In genomic region chr10:129896231-129897150, GRCh38 we compare ENCODE assay signal across 16 cellular contexts.
DNase-seq lines count a peak whose midpoint lies in the region; ATAC-seq and TF ChIP-seq lines count a peak whose summit lies in the region.
"Had no signal": no experiment of that assay in that cellular context is flagged by ENCODE, and none has a peak within 500 bp of the region (broad histone marks: within the 10 kb centered on the region; RNA-seq: fewer than 3 reads in every experiment).

No MANE protein-coding gene starts in this region.

- H3K36me3 Mint-ChIP-seq in brain (no peaks in the 10 kb centered on the region), neural progenitor cell (no peaks in the 10 kb centered on the region), osteocyte (ENCODE audit: unreplicated experiment) (no peaks in the 10 kb centered on the region)

- no peak overlapping the region for H3K27ac ChIP-seq in iPS-18a (ENCODE audit: low read length)
- peak overlapping the region; percentile 27 for H3K27ac ChIP-seq in neural progenitor cell
- H3K27ac ChIP-seq: GM23248, HL-60 had no signal

- H3K9me3 ChIP-seq in iPS-18a (ENCODE audit: control insufficient read depth, low read depth, low read length): no peaks in the 10 kb centered on the region
- no peaks in the 10 kb centered on the region for H3K9me3 ChIP-seq in neural progenitor cell (ENCODE audit: low read depth)

- peak overlapping the region; percentile 76 for H3K4me2 ChIP-seq in neural progenitor cell

- H3K27me3 ChIP-seq in H7 (ENCODE audit: control insufficient read depth, insufficient read depth, low read length) (peaks cover 6% of the 10 kb centered on the region; the same call in 1 of the 2 replicates), iPS-18a (ENCODE audit: control insufficient read depth, insufficient read depth, low read length) (peaks cover 65% of the 10 kb centered on the region), neural progenitor cell (peaks cover 14% of the 10 kb centered on the region)

- H3K36me3 ChIP-seq in H7 (replicated peaks; ENCODE audit: control insufficient read depth, insufficient read depth, low read length) (no peaks in the 10 kb centered on the region), iPS-18a (ENCODE audit: control insufficient read depth, low read depth, low read length) (no peaks in the 10 kb centered on the region), neural progenitor cell (no peaks in the 10 kb centered on the region)

- H3K4me1 ChIP-seq in iPS-18a (ENCODE audit: control insufficient read depth, low read depth, low read length) (peaks cover 55% of the 10 kb centered on the region), neural progenitor cell (peaks cover 47% of the 10 kb centered on the region)

- peak overlapping the region; percentile 13 to 73 (median 60) for H3K4me3 Mint-ChIP-seq in brain
- no peak overlapping the region for H3K4me3 Mint-ChIP-seq in neural progenitor cell
- no peak overlapping the region for H3K4me3 Mint-ChIP-seq in osteocyte (ENCODE audit: unreplicated experiment)

- no peak for ATAC-seq in GM18511 (IDR thresholded peaks at IDR 0.05; ENCODE audit: unreplicated experiment)
- ATAC-seq: GM12878 had no signal

- DNase-seq in H7: peak; percentile 88
- peak; percentile 89 for DNase-seq in neural progenitor cell (ENCODE audit: low spot score)
- DNase-seq in osteocyte (ENCODE audit: extremely low spot score, unreplicated experiment): no peak
- no peak for DNase-seq in MV-4-11 (lab: John Stamatoyannopoulos, UW)
- no peak for DNase-seq in central memory CD4-positive, alpha-beta T cell
- DNase-seq: DMS53, GM23248, KG1, NCI-H1092 treated with DMSO at 0.1 percent for 48 hours, NCI-H187, NCI-H774 had no signal

- peak overlapping the region; percentile 21 for H3K9ac ChIP-seq in iPS-18a (ENCODE audit: low read length)
- H3K9ac ChIP-seq in neural progenitor cell: no peak overlapping the region
- H3K9ac ChIP-seq: GM23248 had no signal

- H3K9me3 Mint-ChIP-seq in brain: peaks cover 0 to 8% (median 0%) of the 10 kb centered on the region in 5 experiments
- no peaks in the 10 kb centered on the region for H3K9me3 Mint-ChIP-seq in neural progenitor cell
- H3K9me3 Mint-ChIP-seq in osteocyte (ENCODE audit: unreplicated experiment): no peaks in the 10 kb centered on the region

- H3K4me1 Mint-ChIP-seq in brain: peaks cover 99% of the 10 kb centered on the region
- peaks cover 53% of the 10 kb centered on the region for H3K4me1 Mint-ChIP-seq in neural progenitor cell
- no peaks in the 10 kb centered on the region for H3K4me1 Mint-ChIP-seq in osteocyte (ENCODE audit: unreplicated experiment)

- no peak overlapping the region for H2AFZ ChIP-seq in neural progenitor cell (replicated peaks)
- H2AFZ ChIP-seq: GM23248 had no signal

- H3K27me3 Mint-ChIP-seq in brain (peaks cover 3% of the 10 kb centered on the region), neural progenitor cell (ENCODE audit: insufficient read depth, low read depth) (peaks cover 9% of the 10 kb centered on the region), osteocyte (ENCODE audit: unreplicated experiment) (no peaks in the 10 kb centered on the region)

- H3K4me3 ChIP-seq in H7 (ENCODE audit: insufficient read depth, low read depth, low read length) (no peak overlapping the region), iPS-18a (ENCODE audit: low read length) (peak overlapping the region; percentile 6), neural progenitor cell (peak overlapping the region; percentile 26)
- H3K4me3 ChIP-seq: GM12878, GM23248 had no signal

- H3F3A ChIP-seq in neural progenitor cell (ENCODE audit: low read depth): peaks cover 23% of the 10 kb centered on the region

- peak overlapping the region; percentile 32 to 94 (median 89) for H3K27ac Mint-ChIP-seq in brain
- peak overlapping the region; percentile 87 for H3K27ac Mint-ChIP-seq in neural progenitor cell
- no peak overlapping the region for H3K27ac Mint-ChIP-seq in osteocyte (ENCODE audit: unreplicated experiment)

- peaks cover 7% of the 10 kb centered on the region for H4K20me1 ChIP-seq in neural progenitor cell (ENCODE audit: low read depth)

- TF ChIP-seq CTCF in brain (conservative IDR thresholded peaks at IDR 0.05) (no peak), neural progenitor cell (IDR thresholded peaks at IDR 0.05) (no peak), osteocyte (IDR thresholded peaks at IDR 0.05) (no peak)

- H3K79me2 ChIP-seq in neural progenitor cell (ENCODE audit: low read depth): no peaks in the 10 kb centered on the region

Comparison
In these comparisons a context has a peak if more than half of its experiments do, and no peak if none do; other contexts are left out.
1. DNase-seq: peak in H7 (single experiment) and neural progenitor cell (single experiment); none in osteocyte (single experiment), MV-4-11 (single experiment) and central memory CD4-positive, alpha-beta T cell (single experiment).
2. H3K4me3 Mint-ChIP-seq: peak in brain (5 of 5); none in neural progenitor cell (single experiment) and osteocyte (single experiment).